Comparison of ENCODE assay signal across 37 cellular contexts in the genomic region with DNA sequence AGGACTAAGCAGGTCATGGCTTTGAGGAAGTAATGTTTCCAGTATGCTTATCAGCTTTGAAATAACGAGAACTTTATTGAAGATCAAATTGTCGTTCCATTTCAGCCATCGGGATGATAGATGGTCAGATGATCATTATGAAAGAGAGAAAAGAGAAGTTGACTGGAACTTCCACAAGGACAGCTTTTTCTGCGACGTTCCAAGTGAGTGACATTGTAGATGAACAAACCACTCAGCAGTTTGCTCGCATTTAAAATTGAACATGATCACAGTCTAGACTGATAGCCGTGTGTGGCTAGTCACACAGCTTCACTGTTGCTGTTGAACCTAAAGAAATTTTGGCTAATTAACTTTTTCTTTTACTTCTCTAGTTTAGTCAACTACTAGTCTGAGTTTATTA.
"Had no signal": no experiment of that assay in that cellular context is flagged by ENCODE, and none has a peak within 500 bp of the region (broad histone marks: within the 10 kb centered on the region; RNA-seq: fewer than 3 reads in every experiment).

No MANE protein-coding gene starts in this region.

- H3K4me1 Mint-ChIP-seq: activated CD4-positive, alpha-beta memory T cell treated with anti-CD3 and anti-CD28 coated beads, Interleukin-2, amount 10 ng/mL, durations not matched to agents 7 days and 5 days; activated CD4-positive, alpha-beta T cell treated with anti-CD3 and anti-CD28 coated beads, Interleukin-2, amount 10 ng/mL, durations not matched to agents 7 days and 5 days; activated CD8-positive, alpha-beta memory T cell treated with anti-CD3 and anti-CD28 coated beads, Interleukin-2, amount 10 ng/mL, durations not matched to agents 7 days and 5 days; activated naive CD4-positive, alpha-beta T cell treated with anti-CD3 and anti-CD28 coated beads, Interleukin-2, amount 10 ng/mL, durations not matched to agents 7 days and 5 days; activated naive CD8-positive, alpha-beta T cell treated with anti-CD3 and anti-CD28 coated beads, Interleukin-2, amount 10 ng/mL, durations not matched to agents 7 days and 5 days had no signal

- H3K36me3 ChIP-seq: brain microvascular endothelial cell, breast epithelium, WERI-Rb-1 had no signal

- H3K27me3 Mint-ChIP-seq: activated CD4-positive, alpha-beta memory T cell treated with anti-CD3 and anti-CD28 coated beads, Interleukin-2, amount 10 ng/mL, durations not matched to agents 7 days and 5 days; activated CD4-positive, alpha-beta T cell treated with anti-CD3 and anti-CD28 coated beads, Interleukin-2, amount 10 ng/mL, durations not matched to agents 7 days and 5 days; activated CD8-positive, alpha-beta memory T cell treated with anti-CD3 and anti-CD28 coated beads, Interleukin-2, amount 10 ng/mL, durations not matched to agents 7 days and 5 days; activated naive CD4-positive, alpha-beta T cell treated with anti-CD3 and anti-CD28 coated beads, Interleukin-2, amount 10 ng/mL, durations not matched to agents 7 days and 5 days; activated naive CD4-positive, alpha-beta T cell treated with anti-CD3 and anti-CD28 coated beads, Interleukin-2, amount 50 U/mL, for 24 hours; activated naive CD8-positive, alpha-beta T cell; activated naive CD8-positive, alpha-beta T cell treated with anti-CD3 and anti-CD28 coated beads, Interleukin-2, amount 10 ng/mL, durations not matched to agents 7 days and 5 days; activated naive CD8-positive, alpha-beta T cell treated with anti-CD3 and anti-CD28 coated beads, Interleukin-2, amount 50 U/mL, for 24 hours; activated T-cell treated with anti-CD3 and anti-CD28 coated beads, Interleukin-2, amount 50 U/mL, for 24 hours had no signal

- H3K4me3 ChIP-seq: body of pancreas, breast epithelium, coronary artery had no signal

- H3K9me3 Mint-ChIP-seq: activated CD4-positive, alpha-beta memory T cell treated with anti-CD3 and anti-CD28 coated beads, Interleukin-2, amount 10 ng/mL, durations not matched to agents 7 days and 5 days; activated CD4-positive, alpha-beta T cell treated with anti-CD3 and anti-CD28 coated beads, Interleukin-2, amount 10 ng/mL, durations not matched to agents 7 days and 5 days; activated naive CD4-positive, alpha-beta T cell treated with anti-CD3 and anti-CD28 coated beads, Interleukin-2, amount 10 ng/mL, durations not matched to agents 7 days and 5 days; activated naive CD4-positive, alpha-beta T cell treated with anti-CD3 and anti-CD28 coated beads, Interleukin-2, amount 50 U/mL, for 24 hours; activated naive CD8-positive, alpha-beta T cell treated with anti-CD3 and anti-CD28 coated beads, Interleukin-2, amount 10 ng/mL, durations not matched to agents 7 days and 5 days; activated naive CD8-positive, alpha-beta T cell treated with anti-CD3 and anti-CD28 coated beads, Interleukin-2, amount 50 U/mL, for 24 hours; activated T-cell treated with anti-CD3 and anti-CD28 coated beads, Interleukin-2, amount 50 U/mL, for 24 hours; activated T-helper 2 cell treated with anti-CD3 and anti-CD28 coated beads, Interferon-gamma antibody, Interleukin-2, Interleukin-4, amounts not matched to agents 10 μg/mL and 5 μg/mL and 100 μg/mL, durations not matched to agents 14 hours and 24 hours and 36 hours; T-helper 1 cell treated with Interleukin-12 subunit alpha and Interleukin-12 subunit beta and Interleukin-4 antibody, amounts not matched to agents 30 μg/mL and 1 μg/mL, for 36 hours; T-helper 2 cell treated with Interferon-gamma antibody and Interleukin-4, amounts not matched to agents 5 μg/mL and 100 μg/mL, for 36 hours; WTC11 had no signal

- H3K9me3 ChIP-seq: body of pancreas, breast epithelium had no signal

- H3K4me3 Mint-ChIP-seq: activated CD4-positive, alpha-beta memory T cell treated with anti-CD3 and anti-CD28 coated beads, Interleukin-2, amount 10 ng/mL, durations not matched to agents 7 days and 5 days; activated CD4-positive, alpha-beta T cell treated with anti-CD3 and anti-CD28 coated beads, Interleukin-2, amount 10 ng/mL, durations not matched to agents 7 days and 5 days; activated CD8-positive, alpha-beta memory T cell treated with anti-CD3 and anti-CD28 coated beads, Interleukin-2, amount 10 ng/mL, durations not matched to agents 7 days and 5 days; activated CD8-positive, alpha-beta T cell treated with anti-CD3 and anti-CD28 coated beads, Interleukin-2, amount 10 ng/mL, durations not matched to agents 7 days and 5 days; activated naive CD4-positive, alpha-beta T cell treated with anti-CD3 and anti-CD28 coated beads, Interleukin-2, amount 10 ng/mL, durations not matched to agents 7 days and 5 days; activated naive CD4-positive, alpha-beta T cell treated with anti-CD3 and anti-CD28 coated beads, Interleukin-2, amount 50 U/mL, for 24 hours; activated naive CD8-positive, alpha-beta T cell; activated naive CD8-positive, alpha-beta T cell treated with anti-CD3 and anti-CD28 coated beads, Interleukin-2, amount 10 ng/mL, durations not matched to agents 7 days and 5 days; activated naive CD8-positive, alpha-beta T cell treated with anti-CD3 and anti-CD28 coated beads, Interleukin-2, amount 50 U/mL, for 24 hours; activated T-cell treated with anti-CD3 and anti-CD28 coated beads, Interleukin-2, amount 50 U/mL, for 24 hours; T-helper 1 cell treated with Interleukin-12 subunit alpha and Interleukin-12 subunit beta and Interleukin-4 antibody, amounts not matched to agents 30 μg/mL and 1 μg/mL, for 36 hours; T-helper 2 cell treated with Interferon-gamma antibody and Interleukin-4, amounts not matched to agents 5 μg/mL and 100 μg/mL, for 36 hours; WTC11 had no signal

- H3K27me3 ChIP-seq: body of pancreas, brain microvascular endothelial cell, breast epithelium had no signal

- ATAC-seq: activated CD4-positive, CD25-positive, alpha-beta regulatory T cell treated with anti-CD3 and anti-CD28 coated beads, Interleukin-2, amount 50 U/mL, for 24 hours; activated CD8-positive, alpha-beta memory T cell treated with anti-CD3 and anti-CD28 coated beads, Interleukin-2, amount 10 ng/mL, durations not matched to agents 7 days and 5 days; activated CD8-positive, alpha-beta T cell treated with anti-CD3 and anti-CD28 coated beads, Interleukin-2, amount 10 ng/mL, durations not matched to agents 7 days and 5 days; activated naive CD8-positive, alpha-beta T cell treated with anti-CD3 and anti-CD28 coated beads, Interleukin-2, amount 50 U/mL, for 24 hours; body of pancreas; WTC11 had no signal

- H3K36me3 Mint-ChIP-seq: activated CD8-positive, alpha-beta memory T cell treated with anti-CD3 and anti-CD28 coated beads, Interleukin-2, amount 10 ng/mL, durations not matched to agents 7 days and 5 days; activated naive CD4-positive, alpha-beta T cell treated with anti-CD3 and anti-CD28 coated beads, Interleukin-2, amount 10 ng/mL, durations not matched to agents 7 days and 5 days; WTC11 had no signal

- H3K27ac ChIP-seq: body of pancreas, brain microvascular endothelial cell, breast epithelium, coronary artery, WERI-Rb-1 had no signal

- DNase-seq: activated CD4-positive, alpha-beta memory T cell treated with anti-CD3 and anti-CD28 coated beads, Interleukin-2, amount 10 ng/mL, durations not matched to agents 7 days and 5 days; activated CD4-positive, alpha-beta T cell treated with anti-CD3 and anti-CD28 coated beads for 4 hours; activated CD4-positive, alpha-beta T cell treated with anti-CD3 and anti-CD28 coated beads, Interleukin-2, amount 10 ng/mL, durations not matched to agents 7 days and 5 days; activated CD4-positive, alpha-beta T cell treated with anti-CD3 and anti-CD28 coated beads, Interleukin-2, amount 50 U/mL, for 48 hours; activated CD4-positive, CD25-positive, alpha-beta regulatory T cell; activated CD8-positive, alpha-beta memory T cell treated with anti-CD3 and anti-CD28 coated beads for 24 hours; activated CD8-positive, alpha-beta memory T cell treated with anti-CD3 and anti-CD28 coated beads, Interleukin-2, amount 10 ng/mL, durations not matched to agents 7 days and 5 days; activated CD8-positive, alpha-beta memory T cell treated with anti-CD3 and anti-CD28 coated beads, Interleukin-2, amount 50 U/mL, for 48 hours; activated CD8-positive, alpha-beta T cell treated with anti-CD3 and anti-CD28 coated beads, Interleukin-2, amount 10 ng/mL, durations not matched to agents 7 days and 5 days; activated effector memory CD4-positive, alpha-beta T cell treated with Interleukin-2 at 50 U/mL for 16 hours; activated gamma-delta T cell; activated naive CD4-positive, alpha-beta T cell; activated naive CD4-positive, alpha-beta T cell treated with anti-CD3 and anti-CD28 coated beads, Interleukin-2, amount 10 ng/mL, durations not matched to agents 7 days and 5 days; activated naive CD8-positive, alpha-beta T cell treated with anti-CD3 and anti-CD28 coated beads, Interleukin-2, amount 10 ng/mL, durations not matched to agents 7 days and 5 days; activated naive CD8-positive, alpha-beta T cell treated with anti-CD3 and anti-CD28 coated beads, Interleukin-2, amount 50 U/mL, for 24 hours; activated T-cell treated with anti-CD3 and anti-CD28 coated beads, Interleukin-2, amount 50 U/mL, for 24 hours; activated T-cell treated with anti-CD3 and anti-CD28 coated beads, Interleukin-2, amount 50 U/mL, for 48 hours; amniotic stem cell; aorta; body of pancreas; brain microvascular endothelial cell; central memory CD4-positive, alpha-beta T cell; T-helper 1 cell; T-helper 2 cell; T-helper 9 cell; WERI-Rb-1 had no signal

- H3K27ac Mint-ChIP-seq: activated CD4-positive, alpha-beta memory T cell treated with anti-CD3 and anti-CD28 coated beads, Interleukin-2, amount 10 ng/mL, durations not matched to agents 7 days and 5 days; activated CD4-positive, alpha-beta T cell treated with anti-CD3 and anti-CD28 coated beads, Interleukin-2, amount 10 ng/mL, durations not matched to agents 7 days and 5 days; activated CD8-positive, alpha-beta memory T cell treated with anti-CD3 and anti-CD28 coated beads, Interleukin-2, amount 10 ng/mL, durations not matched to agents 7 days and 5 days; activated CD8-positive, alpha-beta T cell treated with anti-CD3 and anti-CD28 coated beads, Interleukin-2, amount 10 ng/mL, durations not matched to agents 7 days and 5 days; activated naive CD4-positive, alpha-beta T cell treated with anti-CD3 and anti-CD28 coated beads, Interleukin-2, amount 10 ng/mL, durations not matched to agents 7 days and 5 days; activated naive CD4-positive, alpha-beta T cell treated with anti-CD3 and anti-CD28 coated beads, Interleukin-2, amount 50 U/mL, for 24 hours; activated naive CD8-positive, alpha-beta T cell; activated naive CD8-positive, alpha-beta T cell treated with anti-CD3 and anti-CD28 coated beads, Interleukin-2, amount 10 ng/mL, durations not matched to agents 7 days and 5 days; activated naive CD8-positive, alpha-beta T cell treated with anti-CD3 and anti-CD28 coated beads, Interleukin-2, amount 50 U/mL, for 24 hours; activated T-cell treated with anti-CD3 and anti-CD28 coated beads, Interleukin-2, amount 50 U/mL, for 24 hours; activated T-helper 2 cell treated with anti-CD3 and anti-CD28 coated beads, Interferon-gamma antibody, Interleukin-2, Interleukin-4, amounts not matched to agents 10 μg/mL and 5 μg/mL and 100 μg/mL, durations not matched to agents 14 hours and 24 hours and 36 hours; T-helper 1 cell treated with Interleukin-12 subunit alpha and Interleukin-12 subunit beta and Interleukin-4 antibody, amounts not matched to agents 30 μg/mL and 1 μg/mL, for 36 hours; T-helper 2 cell treated with Interferon-gamma antibody and Interleukin-4, amounts not matched to agents 5 μg/mL and 100 μg/mL, for 36 hours; WTC11 had no signal

- FAIRE-seq: astrocyte, colon had no signal
